ENCODE assay signal across 32 cellular contexts in the genomic region with DNA sequence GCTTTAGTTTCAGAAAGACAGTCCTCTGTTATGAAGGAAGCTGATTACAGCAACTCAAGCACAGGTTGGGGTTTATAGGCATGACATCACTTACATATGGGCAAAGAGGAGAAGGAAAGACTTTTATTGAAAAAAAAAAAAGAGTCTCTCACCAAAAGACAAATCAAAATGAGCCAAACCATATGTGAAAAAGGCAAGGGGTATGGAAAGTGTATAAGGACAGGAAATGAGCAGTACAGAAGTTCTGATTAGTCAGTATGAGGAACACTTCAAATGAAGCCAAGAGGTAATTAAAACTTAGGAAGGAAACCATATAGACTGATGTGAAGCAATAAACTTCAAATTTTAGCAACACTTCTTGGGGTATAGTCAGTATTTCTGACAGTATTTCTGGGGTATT.
"Had no signal": no experiment of that assay in that cellular context is flagged by ENCODE, and none has a peak within 500 bp of the region (broad histone marks: within the 10 kb centered on the region; RNA-seq: fewer than 3 reads in every experiment).

No MANE protein-coding gene starts in this region.

- ATAC-seq: activated CD4-positive, alpha-beta T cell treated with anti-CD3 and anti-CD28 coated beads for 36 hours; activated CD4-positive, CD25-positive, alpha-beta regulatory T cell treated with anti-CD3 and anti-CD28 coated beads, Interleukin-2, amount 50 U/mL, for 24 hours; activated CD8-positive, alpha-beta memory T cell treated with anti-CD3 and anti-CD28 coated beads, Interleukin-2, amount 10 ng/mL, durations not matched to agents 7 days and 5 days; activated naive CD8-positive, alpha-beta T cell treated with anti-CD3 and anti-CD28 coated beads, Interleukin-2, amount 50 U/mL, for 24 hours; Panc1; WTC11 had no signal

- H3K36me3 ChIP-seq: MG63 had no signal

- H3K4me3 Mint-ChIP-seq: activated CD4-positive, alpha-beta memory T cell treated with anti-CD3 and anti-CD28 coated beads for 36 hours; activated CD4-positive, alpha-beta T cell treated with anti-CD3 and anti-CD28 coated beads for 36 hours; activated CD8-positive, alpha-beta memory T cell treated with anti-CD3 and anti-CD28 coated beads, Interleukin-2, amount 10 ng/mL, durations not matched to agents 7 days and 5 days; activated naive CD4-positive, alpha-beta T cell treated with anti-CD3 and anti-CD28 coated beads, Interleukin-2, amount 10 ng/mL, durations not matched to agents 7 days and 5 days; activated naive CD8-positive, alpha-beta T cell; activated naive CD8-positive, alpha-beta T cell treated with anti-CD3 and anti-CD28 coated beads, Interleukin-2, amount 50 U/mL, for 24 hours; brain; WTC11 had no signal

- H3K36me3 Mint-ChIP-seq: activated CD4-positive, alpha-beta memory T cell treated with anti-CD3 and anti-CD28 coated beads for 36 hours; activated CD8-positive, alpha-beta memory T cell treated with anti-CD3 and anti-CD28 coated beads, Interleukin-2, amount 10 ng/mL, durations not matched to agents 7 days and 5 days; activated naive CD4-positive, alpha-beta T cell treated with anti-CD3 and anti-CD28 coated beads, Interleukin-2, amount 10 ng/mL, durations not matched to agents 7 days and 5 days; activated naive CD8-positive, alpha-beta T cell; brain; WTC11 had no signal

- H3K27me3 Mint-ChIP-seq: activated CD4-positive, alpha-beta memory T cell treated with anti-CD3 and anti-CD28 coated beads for 36 hours; activated CD4-positive, alpha-beta T cell treated with anti-CD3 and anti-CD28 coated beads for 36 hours; activated CD8-positive, alpha-beta memory T cell treated with anti-CD3 and anti-CD28 coated beads, Interleukin-2, amount 10 ng/mL, durations not matched to agents 7 days and 5 days; activated naive CD4-positive, alpha-beta T cell treated with anti-CD3 and anti-CD28 coated beads, Interleukin-2, amount 10 ng/mL, durations not matched to agents 7 days and 5 days; activated naive CD8-positive, alpha-beta T cell; activated naive CD8-positive, alpha-beta T cell treated with anti-CD3 and anti-CD28 coated beads, Interleukin-2, amount 50 U/mL, for 24 hours; brain had no signal

- H3K4me3 ChIP-seq: MG63 had no signal

- H3K27me3 ChIP-seq: MG63 had no signal

- DNase-seq: activated CD4-positive, alpha-beta memory T cell treated with anti-CD3 and anti-CD28 coated beads for 36 hours; activated CD4-positive, alpha-beta T cell treated with anti-CD3 and anti-CD28 coated beads for 36 hours; activated CD4-positive, alpha-beta T cell treated with anti-CD3 and anti-CD28 coated beads, Interleukin-2, amount 50 U/mL, for 1 hour; activated CD8-positive, alpha-beta memory T cell treated with anti-CD3 and anti-CD28 coated beads for 24 hours; activated CD8-positive, alpha-beta memory T cell treated with anti-CD3 and anti-CD28 coated beads, Interleukin-2, amount 10 ng/mL, durations not matched to agents 7 days and 5 days; activated CD8-positive, alpha-beta memory T cell treated with anti-CD3 and anti-CD28 coated beads, Interleukin-2, amount 50 U/mL, for 48 hours; activated effector memory CD4-positive, alpha-beta T cell treated with Interleukin-2 at 50 U/mL for 16 hours; activated naive CD4-positive, alpha-beta T cell treated with anti-CD3 and anti-CD28 coated beads, Interleukin-2, amount 10 ng/mL, durations not matched to agents 7 days and 5 days; activated naive CD8-positive, alpha-beta T cell treated with anti-CD3 and anti-CD28 coated beads, Interleukin-2, amount 50 U/mL, for 24 hours; activated T-cell treated with anti-CD3 and anti-CD28 coated beads, Interleukin-2, amount 50 U/mL, for 48 hours; anterior cingulate cortex; central memory CD4-positive, alpha-beta T cell; Kasumi-1; KG1; MG63; NCI-H1048; NCI-H1105 treated with DMSO at 0.1 percent for 48 hours; NCI-H1436; NCI-H1694; NCI-H2029; NCI-H345; NCI-H524 treated with DMSO at 0.1 percent for 48 hours; RPMI8226; SHP77 treated with DMSO at 0.1 percent for 48 hours; SW 1271; T-helper 1 cell; T1000 had no signal

- H3K27ac Mint-ChIP-seq: activated CD4-positive, alpha-beta memory T cell treated with anti-CD3 and anti-CD28 coated beads for 36 hours; activated CD4-positive, alpha-beta T cell treated with anti-CD3 and anti-CD28 coated beads for 36 hours; activated CD8-positive, alpha-beta memory T cell treated with anti-CD3 and anti-CD28 coated beads, Interleukin-2, amount 10 ng/mL, durations not matched to agents 7 days and 5 days; activated naive CD4-positive, alpha-beta T cell treated with anti-CD3 and anti-CD28 coated beads, Interleukin-2, amount 10 ng/mL, durations not matched to agents 7 days and 5 days; activated naive CD8-positive, alpha-beta T cell; activated naive CD8-positive, alpha-beta T cell treated with anti-CD3 and anti-CD28 coated beads, Interleukin-2, amount 50 U/mL, for 24 hours; brain; WTC11 had no signal

- H3K4me1 Mint-ChIP-seq: activated CD4-positive, alpha-beta T cell treated with anti-CD3 and anti-CD28 coated beads for 36 hours; activated CD8-positive, alpha-beta memory T cell treated with anti-CD3 and anti-CD28 coated beads, Interleukin-2, amount 10 ng/mL, durations not matched to agents 7 days and 5 days; activated naive CD4-positive, alpha-beta T cell treated with anti-CD3 and anti-CD28 coated beads, Interleukin-2, amount 10 ng/mL, durations not matched to agents 7 days and 5 days; activated naive CD8-positive, alpha-beta T cell treated with anti-CD3 and anti-CD28 coated beads, Interleukin-2, amount 50 U/mL, for 24 hours had no signal

- H3K9me3 ChIP-seq: MG63 had no signal
